ENCODE assay signal across 1 cellular context in the genomic region with DNA sequence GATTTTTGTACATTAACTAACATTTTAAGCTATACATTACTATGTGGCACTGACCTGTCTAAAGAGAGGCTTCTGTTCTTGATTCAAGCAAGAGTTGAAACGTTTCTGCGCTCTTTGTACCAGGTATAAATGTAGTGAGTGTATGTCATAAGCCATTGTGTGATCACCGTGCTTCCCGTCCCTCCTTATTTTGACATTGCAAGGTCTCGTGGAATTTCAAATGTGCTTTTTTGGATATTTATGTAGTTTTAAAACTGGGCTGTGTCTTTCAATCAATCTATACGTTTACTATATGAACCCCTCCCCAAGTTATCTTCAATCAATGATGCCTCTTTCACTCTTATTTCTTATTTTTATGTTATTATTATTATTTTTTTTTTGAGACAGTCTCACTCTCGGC.
TF ChIP-seq lines count a peak whose summit lies in the region.

A gene with protein sequence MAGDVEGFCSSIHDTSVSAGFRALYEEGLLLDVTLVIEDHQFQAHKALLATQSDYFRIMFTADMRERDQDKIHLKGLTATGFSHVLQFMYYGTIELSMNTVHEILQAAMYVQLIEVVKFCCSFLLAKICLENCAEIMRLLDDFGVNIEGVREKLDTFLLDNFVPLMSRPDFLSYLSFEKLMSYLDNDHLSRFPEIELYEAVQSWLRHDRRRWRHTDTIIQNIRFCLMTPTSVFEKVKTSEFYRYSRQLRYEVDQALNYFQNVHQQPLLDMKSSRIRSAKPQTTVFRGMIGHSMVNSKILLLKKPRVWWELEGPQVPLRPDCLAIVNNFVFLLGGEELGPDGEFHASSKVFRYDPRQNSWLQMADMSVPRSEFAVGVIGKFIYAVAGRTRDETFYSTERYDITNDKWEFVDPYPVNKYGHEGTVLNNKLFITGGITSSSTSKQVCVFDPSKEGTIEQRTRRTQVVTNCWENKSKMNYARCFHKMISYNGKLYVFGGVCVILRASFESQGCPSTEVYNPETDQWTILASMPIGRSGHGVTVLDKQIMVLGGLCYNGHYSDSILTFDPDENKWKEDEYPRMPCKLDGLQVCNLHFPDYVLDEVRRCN (minus strand): TSS at position 101 of the 400 bp plus-strand sequence. CDS start 20,493 bp downstream, outside the sequence.

TF ChIP-seq in HEK293, 187 proteins besides CTCF, POLR2A, EP300 and RAD21 (continued from another document):
- TF ChIP-seq, protein P1, sequence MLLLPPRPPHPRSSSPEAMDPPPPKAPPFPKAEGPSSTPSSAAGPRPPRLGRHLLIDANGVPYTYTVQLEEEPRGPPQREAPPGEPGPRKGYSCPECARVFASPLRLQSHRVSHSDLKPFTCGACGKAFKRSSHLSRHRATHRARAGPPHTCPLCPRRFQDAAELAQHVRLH (tag by site-specific recombination; IDR thresholded peaks at IDR 0.05), result no peak
- TF ChIP-seq ZSCAN16 (tag by site-specific recombination; IDR thresholded peaks at IDR 0.05) (no peak), ZNF146 (tag by site-specific recombination; IDR thresholded peaks at IDR 0.05) (no peak), YY2 (tag by site-specific recombination; IDR thresholded peaks at IDR 0.05) (no peak)
- TF ChIP-seq, protein P2, sequence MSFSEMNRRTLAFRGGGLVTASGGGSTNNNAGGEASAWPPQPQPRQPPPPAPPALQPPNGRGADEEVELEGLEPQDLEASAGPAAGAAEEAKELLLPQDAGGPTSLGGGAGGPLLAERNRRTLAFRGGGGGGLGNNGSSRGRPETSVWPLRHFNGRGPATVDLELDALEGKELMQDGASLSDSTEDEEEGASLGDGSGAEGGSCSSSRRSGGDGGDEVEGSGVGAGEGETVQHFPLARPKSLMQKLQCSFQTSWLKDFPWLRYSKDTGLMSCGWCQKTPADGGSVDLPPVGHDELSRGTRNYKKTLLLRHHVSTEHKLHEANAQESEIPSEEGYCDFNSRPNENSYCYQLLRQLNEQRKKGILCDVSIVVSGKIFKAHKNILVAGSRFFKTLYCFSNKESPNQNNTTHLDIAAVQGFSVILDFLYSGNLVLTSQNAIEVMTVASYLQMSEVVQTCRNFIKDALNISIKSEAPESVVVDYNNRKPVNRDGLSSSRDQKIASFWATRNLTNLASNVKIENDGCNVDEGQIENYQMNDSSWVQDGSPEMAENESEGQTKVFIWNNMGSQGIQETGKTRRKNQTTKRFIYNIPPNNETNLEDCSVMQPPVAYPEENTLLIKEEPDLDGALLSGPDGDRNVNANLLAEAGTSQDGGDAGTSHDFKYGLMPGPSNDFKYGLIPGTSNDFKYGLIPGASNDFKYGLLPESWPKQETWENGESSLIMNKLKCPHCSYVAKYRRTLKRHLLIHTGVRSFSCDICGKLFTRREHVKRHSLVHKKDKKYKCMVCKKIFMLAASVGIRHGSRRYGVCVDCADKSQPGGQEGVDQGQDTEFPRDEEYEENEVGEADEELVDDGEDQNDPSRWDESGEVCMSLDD (tag by site-specific recombination; IDR thresholded peaks at IDR 0.05), result no peak
- TF ChIP-seq, protein P3, sequence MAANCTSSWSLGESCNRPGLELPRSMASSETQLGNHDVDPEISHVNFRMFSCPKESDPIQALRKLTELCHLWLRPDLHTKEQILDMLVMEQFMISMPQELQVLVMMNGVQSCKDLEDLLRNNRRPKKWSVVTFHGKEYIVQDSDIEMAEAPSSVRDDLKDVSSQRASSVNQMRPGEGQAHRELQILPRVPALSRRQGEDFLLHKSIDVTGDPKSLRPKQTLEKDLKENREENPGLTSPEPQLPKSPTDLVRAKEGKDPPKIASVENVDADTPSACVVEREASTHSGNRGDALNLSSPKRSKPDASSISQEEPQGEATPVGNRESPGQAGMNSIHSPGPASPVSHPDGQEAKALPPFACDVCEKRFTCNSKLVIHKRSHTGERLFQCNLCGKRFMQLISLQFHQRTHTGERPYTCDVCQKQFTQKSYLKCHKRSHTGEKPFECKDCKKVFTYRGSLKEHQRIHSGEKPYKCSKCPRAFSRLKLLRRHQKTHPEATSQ (tag by site-specific recombination; IDR thresholded peaks at IDR 0.05), result no peak
